ENCODE assay signal across 13 cellular contexts in the genomic region with DNA sequence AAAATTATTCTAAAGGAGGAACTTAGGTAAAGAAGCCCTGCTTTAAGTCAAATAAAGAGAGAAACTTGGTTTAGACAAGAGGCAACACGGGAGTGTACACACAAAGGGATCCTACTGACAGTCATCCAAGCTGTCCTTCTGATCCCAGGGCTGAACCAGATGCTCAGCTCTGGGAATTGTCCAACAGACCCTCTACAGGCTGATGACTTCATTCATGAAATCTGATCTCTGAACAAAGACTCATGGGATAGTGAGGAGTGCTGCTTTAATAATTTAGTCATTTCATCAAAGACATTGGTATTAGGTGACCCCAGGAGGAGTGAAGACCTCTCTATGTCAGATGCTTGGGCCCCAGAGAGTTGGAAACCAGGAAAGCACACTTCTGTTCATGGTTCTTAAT.
DNase-seq lines count a peak whose midpoint lies in the region; ATAC-seq and TF ChIP-seq lines count a peak whose summit lies in the region.
"Had no signal": no experiment of that assay in that cellular context is flagged by ENCODE, and none has a peak within 500 bp of the region (broad histone marks: within the 10 kb centered on the region; RNA-seq: fewer than 3 reads in every experiment).

No MANE protein-coding gene starts in this region.

- no peak overlapping the region for H3K4me3 Mint-ChIP-seq in activated T-cell treated with anti-CD3 and anti-CD28 coated beads, Interleukin-2, amount 50 U/mL, for 72 hours
- H3K4me3 Mint-ChIP-seq in activated naive CD8-positive, alpha-beta T cell treated with anti-CD3 and anti-CD28 coated beads for 36 hours, result no peak overlapping the region

- no peaks in the 10 kb centered on the region for H3K9me3 Mint-ChIP-seq in activated T-cell treated with anti-CD3 and anti-CD28 coated beads, Interleukin-2, amount 50 U/mL, for 72 hours
- peaks cover 2% of the 10 kb centered on the region for H3K9me3 Mint-ChIP-seq in activated naive CD8-positive, alpha-beta T cell treated with anti-CD3 and anti-CD28 coated beads for 36 hours

- peaks cover 5% of the 10 kb centered on the region for H3K9me3 ChIP-seq in neutrophil
- H3K9me3 ChIP-seq: ovary, Peyer's patch, thyroid gland had no signal

- H3K4me1 ChIP-seq in neutrophil (ENCODE audit: control insufficient read depth in 1 of 2, insufficient read depth in 1 of 2, low read depth in 1 of 2, low read length in 1 of 2), result peaks cover 22 to 31% of the 10 kb centered on the region in 2 experiments
- H3K4me1 ChIP-seq: Peyer's patch had no signal

- peak overlapping the region; percentile 43 for H3K27ac ChIP-seq in neutrophil
- H3K27ac ChIP-seq: ovary, Peyer's patch, thyroid gland had no signal

- peaks cover 9 to 32% of the 10 kb centered on the region in 2 donors for H3K36me3 Mint-ChIP-seq in activated T-cell treated with anti-CD3 and anti-CD28 coated beads, Interleukin-2, amount 50 U/mL, for 72 hours (ENCODE audit: insufficient read depth in 2 of 2)
- H3K36me3 Mint-ChIP-seq in activated naive CD8-positive, alpha-beta T cell treated with anti-CD3 and anti-CD28 coated beads for 36 hours, result peaks cover 64% of the 10 kb centered on the region

- H3K36me3 ChIP-seq in neutrophil, result peaks cover 100% of the 10 kb centered on the region
- H3K36me3 ChIP-seq: ovary, Peyer's patch, thyroid gland had no signal

- H3K27me3 Mint-ChIP-seq in activated T-cell treated with anti-CD3 and anti-CD28 coated beads, Interleukin-2, amount 50 U/mL, for 72 hours (ENCODE audit: low read depth), result no peaks in the 10 kb centered on the region
- no peaks in the 10 kb centered on the region for H3K27me3 Mint-ChIP-seq in activated naive CD8-positive, alpha-beta T cell treated with anti-CD3 and anti-CD28 coated beads for 36 hours

- no peak for TF ChIP-seq CTCF in neutrophil (IDR thresholded peaks at IDR 0.05)

- DNase-seq in activated T-cell treated with anti-CD3 and anti-CD28 coated beads, Interleukin-2, amount 50 U/mL, for 72 hours, result no peak
- DNase-seq in activated T-cell treated with anti-CD3 and anti-CD28 coated beads, Interleukin-2, amount 50 U/mL, for 48 hours, result no peak
- DNase-seq in NCI-H2107 (lab: John Stamatoyannopoulos, UW), result peak; percentile 12
- no peak for DNase-seq in activated naive CD8-positive, alpha-beta T cell treated with anti-CD3 and anti-CD28 coated beads for 36 hours
- DNase-seq in effector CD4-positive, alpha-beta T cell, result no peak
- no peak for DNase-seq in AG08396 (ENCODE audit: low spot score)
- DNase-seq: ovary; Peyer's patch; stimulated activated CD4-positive, alpha-beta T cell treated with anti-CD3 and anti-CD28 coated beads, Interleukin-4, amount 100 ng/mL, for 4 hours; thyroid gland had no signal

- H3K4me3 ChIP-seq in neutrophil (ENCODE audit: low read depth in 1 of 2, low read length in 1 of 2), result no peak overlapping the region
- H3K4me3 ChIP-seq: ovary, Peyer's patch, thyroid gland had no signal

- no peaks in the 10 kb centered on the region for H3K27me3 ChIP-seq in neutrophil
- H3K27me3 ChIP-seq: ovary, Peyer's patch, thyroid gland had no signal

- H3K4me1 Mint-ChIP-seq in activated T-cell treated with anti-CD3 and anti-CD28 coated beads, Interleukin-2, amount 50 U/mL, for 72 hours (ENCODE audit: low read depth), result peaks cover 93% of the 10 kb centered on the region
- H3K4me1 Mint-ChIP-seq in activated naive CD8-positive, alpha-beta T cell treated with anti-CD3 and anti-CD28 coated beads for 36 hours, result peaks cover 84% of the 10 kb centered on the region

- H3K27ac Mint-ChIP-seq in activated T-cell treated with anti-CD3 and anti-CD28 coated beads, Interleukin-2, amount 50 U/mL, for 72 hours, result peak overlapping the region; percentile 86
- peak overlapping the region; percentile 86 for H3K27ac Mint-ChIP-seq in activated naive CD8-positive, alpha-beta T cell treated with anti-CD3 and anti-CD28 coated beads for 36 hours

- ATAC-seq in activated T-cell treated with anti-CD3 and anti-CD28 coated beads, Interleukin-2, amount 50 U/mL, for 72 hours (replicated peaks in 1 of 2), result no peak
- no peak for ATAC-seq in HG02763 (IDR thresholded peaks at IDR 0.05; ENCODE audit: unreplicated experiment)
- ATAC-seq: HCT116 had no signal
